In the genomic region with DNA sequence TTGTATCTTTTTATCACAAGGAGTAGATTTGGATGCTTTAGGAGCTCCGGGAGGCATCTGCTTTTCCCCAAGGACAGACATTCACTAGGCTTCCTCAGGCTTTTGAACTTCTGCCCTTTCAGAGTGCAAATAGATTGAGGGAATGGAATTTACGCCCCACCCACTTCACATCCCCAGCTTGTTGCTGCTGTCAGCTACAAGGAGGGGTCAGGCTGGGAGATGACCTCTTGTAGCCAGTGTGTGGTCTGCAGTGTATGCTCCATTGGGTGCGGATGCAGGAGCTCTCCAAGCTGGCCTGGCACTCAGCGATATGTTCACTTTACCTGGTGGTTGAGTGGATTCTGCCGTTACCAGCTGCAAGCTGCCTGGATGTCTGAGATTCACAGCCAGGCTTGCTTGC, we compare ENCODE assay signal across 3 cellular contexts.
TF ChIP-seq lines count a peak whose summit lies in the region.

No MANE protein-coding gene starts in this region.

TF ChIP-seq in SK-N-SH, 30 proteins besides CTCF, POLR2A, EP300 and RAD21:
- TF ChIP-seq GABPA (IDR thresholded peaks at IDR 0.05; ENCODE audit: low read depth) (no peak), TCF12 (IDR thresholded peaks at IDR 0.05) (no peak), FOSL2 (IDR thresholded peaks at IDR 0.05; ENCODE audit: borderline replicate concordance, low read depth) (no peak), MEF2A (IDR thresholded peaks at IDR 0.05; ENCODE audit: borderline replicate concordance, low read depth) (no peak), SIN3A (IDR thresholded peaks at IDR 0.05; ENCODE audit: borderline replicate concordance, low read depth, low read length) (no peak), GATA2 (CRISPR knock-in tag; IDR thresholded peaks at IDR 0.05) (no peak), MXI1 (IDR thresholded peaks at IDR 0.05; ENCODE audit: low read depth, low read length) (no peak), FOXM1 (IDR thresholded peaks at IDR 0.05; ENCODE audit: low read depth) (no peak), YY1 (IDR thresholded peaks at IDR 0.05; ENCODE audit: low read depth) (no peak), NFIC (IDR thresholded peaks at IDR 0.05; ENCODE audit: borderline replicate concordance) (no peak), JUND (IDR thresholded peaks at IDR 0.05) (no peak), NRF1 (IDR thresholded peaks at IDR 0.05; ENCODE audit: low read depth, low read length) (no peak), EZH2phosphoT487 (IDR thresholded peaks at IDR 0.05; ENCODE audit: borderline replicate concordance, low read depth) (no peak)
- TF ChIP-seq, protein P1, sequence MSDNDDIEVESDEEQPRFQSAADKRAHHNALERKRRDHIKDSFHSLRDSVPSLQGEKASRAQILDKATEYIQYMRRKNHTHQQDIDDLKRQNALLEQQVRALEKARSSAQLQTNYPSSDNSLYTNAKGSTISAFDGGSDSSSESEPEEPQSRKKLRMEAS (IDR thresholded peaks at IDR 0.05; ENCODE audit: low read depth), result no peak
- TF ChIP-seq, protein P2, sequence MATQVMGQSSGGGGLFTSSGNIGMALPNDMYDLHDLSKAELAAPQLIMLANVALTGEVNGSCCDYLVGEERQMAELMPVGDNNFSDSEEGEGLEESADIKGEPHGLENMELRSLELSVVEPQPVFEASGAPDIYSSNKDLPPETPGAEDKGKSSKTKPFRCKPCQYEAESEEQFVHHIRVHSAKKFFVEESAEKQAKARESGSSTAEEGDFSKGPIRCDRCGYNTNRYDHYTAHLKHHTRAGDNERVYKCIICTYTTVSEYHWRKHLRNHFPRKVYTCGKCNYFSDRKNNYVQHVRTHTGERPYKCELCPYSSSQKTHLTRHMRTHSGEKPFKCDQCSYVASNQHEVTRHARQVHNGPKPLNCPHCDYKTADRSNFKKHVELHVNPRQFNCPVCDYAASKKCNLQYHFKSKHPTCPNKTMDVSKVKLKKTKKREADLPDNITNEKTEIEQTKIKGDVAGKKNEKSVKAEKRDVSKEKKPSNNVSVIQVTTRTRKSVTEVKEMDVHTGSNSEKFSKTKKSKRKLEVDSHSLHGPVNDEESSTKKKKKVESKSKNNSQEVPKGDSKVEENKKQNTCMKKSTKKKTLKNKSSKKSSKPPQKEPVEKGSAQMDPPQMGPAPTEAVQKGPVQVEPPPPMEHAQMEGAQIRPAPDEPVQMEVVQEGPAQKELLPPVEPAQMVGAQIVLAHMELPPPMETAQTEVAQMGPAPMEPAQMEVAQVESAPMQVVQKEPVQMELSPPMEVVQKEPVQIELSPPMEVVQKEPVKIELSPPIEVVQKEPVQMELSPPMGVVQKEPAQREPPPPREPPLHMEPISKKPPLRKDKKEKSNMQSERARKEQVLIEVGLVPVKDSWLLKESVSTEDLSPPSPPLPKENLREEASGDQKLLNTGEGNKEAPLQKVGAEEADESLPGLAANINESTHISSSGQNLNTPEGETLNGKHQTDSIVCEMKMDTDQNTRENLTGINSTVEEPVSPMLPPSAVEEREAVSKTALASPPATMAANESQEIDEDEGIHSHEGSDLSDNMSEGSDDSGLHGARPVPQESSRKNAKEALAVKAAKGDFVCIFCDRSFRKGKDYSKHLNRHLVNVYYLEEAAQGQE (IDR thresholded peaks at IDR 0.05; ENCODE audit: low read depth, low read length), result no peak
- TF ChIP-seq, protein P3, sequence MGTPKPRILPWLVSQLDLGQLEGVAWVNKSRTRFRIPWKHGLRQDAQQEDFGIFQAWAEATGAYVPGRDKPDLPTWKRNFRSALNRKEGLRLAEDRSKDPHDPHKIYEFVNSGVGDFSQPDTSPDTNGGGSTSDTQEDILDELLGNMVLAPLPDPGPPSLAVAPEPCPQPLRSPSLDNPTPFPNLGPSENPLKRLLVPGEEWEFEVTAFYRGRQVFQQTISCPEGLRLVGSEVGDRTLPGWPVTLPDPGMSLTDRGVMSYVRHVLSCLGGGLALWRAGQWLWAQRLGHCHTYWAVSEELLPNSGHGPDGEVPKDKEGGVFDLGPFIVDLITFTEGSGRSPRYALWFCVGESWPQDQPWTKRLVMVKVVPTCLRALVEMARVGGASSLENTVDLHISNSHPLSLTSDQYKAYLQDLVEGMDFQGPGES (IDR thresholded peaks at IDR 0.05; ENCODE audit: low read depth, low read length), result no peak

TF ChIP-seq in SK-N-SH treated with all-trans-retinoic acid at 6 μM for 48 hours, 23 proteins besides CTCF, POLR2A, EP300 and RAD21:
- TF ChIP-seq ZFP30 (CRISPR knock-in tag; IDR thresholded peaks at IDR 0.05) (no peak), ZFP3 (CRISPR knock-in tag; IDR thresholded peaks at IDR 0.05) (no peak), ZNF70 (CRISPR knock-in tag; IDR thresholded peaks at IDR 0.05) (no peak), SNAI2 (CRISPR knock-in tag; IDR thresholded peaks at IDR 0.05) (no peak)

TF ChIP-seq in HepG2, 621 proteins besides CTCF, POLR2A, EP300 and RAD21:
- peak; percentile 22 to 66; a peak in 2 of 4 replicates for TF ChIP-seq NR2F1 (CRISPR knock-in tag; IDR thresholded peaks at IDR 0.05)
- TF ChIP-seq SP5 (CRISPR knock-in tag; IDR thresholded peaks at IDR 0.05; ENCODE audit: borderline replicate concordance, low read depth), result peak; percentile 68; the same call in 1 of the 2 replicates
- peak; percentile 82 for TF ChIP-seq RARA (CRISPR knock-in tag; IDR thresholded peaks at IDR 0.05)
- peak; percentile 17; the same call in 1 of the 2 replicates for TF ChIP-seq TBX2 (CRISPR knock-in tag; IDR thresholded peaks at IDR 0.05; ENCODE audit: borderline replicate concordance)
- peak; percentile 74 for TF ChIP-seq TEAD3 (CRISPR knock-in tag; optimal IDR thresholded peaks at IDR 0.05; ENCODE audit: borderline replicate concordance)
- peak; percentile 80 for TF ChIP-seq NR2F6 (IDR thresholded peaks at IDR 0.05)
- peak; percentile 79 for TF ChIP-seq NR2F6 (CRISPR knock-in tag; IDR thresholded peaks at IDR 0.05)
- no peak for TF ChIP-seq ZNF557 (CRISPR knock-in tag; IDR thresholded peaks at IDR 0.05)
- TF ChIP-seq, protein P4, sequence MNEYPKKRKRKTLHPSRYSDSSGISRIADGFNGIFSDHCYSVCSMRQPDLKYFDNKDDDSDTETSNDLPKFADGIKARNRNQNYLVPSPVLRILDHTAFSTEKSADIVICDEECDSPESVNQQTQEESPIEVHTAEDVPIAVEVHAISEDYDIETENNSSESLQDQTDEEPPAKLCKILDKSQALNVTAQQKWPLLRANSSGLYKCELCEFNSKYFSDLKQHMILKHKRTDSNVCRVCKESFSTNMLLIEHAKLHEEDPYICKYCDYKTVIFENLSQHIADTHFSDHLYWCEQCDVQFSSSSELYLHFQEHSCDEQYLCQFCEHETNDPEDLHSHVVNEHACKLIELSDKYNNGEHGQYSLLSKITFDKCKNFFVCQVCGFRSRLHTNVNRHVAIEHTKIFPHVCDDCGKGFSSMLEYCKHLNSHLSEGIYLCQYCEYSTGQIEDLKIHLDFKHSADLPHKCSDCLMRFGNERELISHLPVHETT (CRISPR knock-in tag; conservative IDR thresholded peaks at IDR 0.05), result no peak
- no peak for TF ChIP-seq SOX13 (IDR thresholded peaks at IDR 0.05)
- TF ChIP-seq SOX13 (CRISPR knock-in tag; conservative IDR thresholded peaks at IDR 0.05 in 1 of 2, IDR thresholded peaks at IDR 0.05 in 1 of 2), result peak in 1 of 2 experiments; percentile 8; a peak in 1 of 4 replicates
- peak; percentile 53; the same call in 1 of the 2 replicates for TF ChIP-seq RXRA (CRISPR knock-in tag; IDR thresholded peaks at IDR 0.05)
- TF ChIP-seq, protein P5, sequence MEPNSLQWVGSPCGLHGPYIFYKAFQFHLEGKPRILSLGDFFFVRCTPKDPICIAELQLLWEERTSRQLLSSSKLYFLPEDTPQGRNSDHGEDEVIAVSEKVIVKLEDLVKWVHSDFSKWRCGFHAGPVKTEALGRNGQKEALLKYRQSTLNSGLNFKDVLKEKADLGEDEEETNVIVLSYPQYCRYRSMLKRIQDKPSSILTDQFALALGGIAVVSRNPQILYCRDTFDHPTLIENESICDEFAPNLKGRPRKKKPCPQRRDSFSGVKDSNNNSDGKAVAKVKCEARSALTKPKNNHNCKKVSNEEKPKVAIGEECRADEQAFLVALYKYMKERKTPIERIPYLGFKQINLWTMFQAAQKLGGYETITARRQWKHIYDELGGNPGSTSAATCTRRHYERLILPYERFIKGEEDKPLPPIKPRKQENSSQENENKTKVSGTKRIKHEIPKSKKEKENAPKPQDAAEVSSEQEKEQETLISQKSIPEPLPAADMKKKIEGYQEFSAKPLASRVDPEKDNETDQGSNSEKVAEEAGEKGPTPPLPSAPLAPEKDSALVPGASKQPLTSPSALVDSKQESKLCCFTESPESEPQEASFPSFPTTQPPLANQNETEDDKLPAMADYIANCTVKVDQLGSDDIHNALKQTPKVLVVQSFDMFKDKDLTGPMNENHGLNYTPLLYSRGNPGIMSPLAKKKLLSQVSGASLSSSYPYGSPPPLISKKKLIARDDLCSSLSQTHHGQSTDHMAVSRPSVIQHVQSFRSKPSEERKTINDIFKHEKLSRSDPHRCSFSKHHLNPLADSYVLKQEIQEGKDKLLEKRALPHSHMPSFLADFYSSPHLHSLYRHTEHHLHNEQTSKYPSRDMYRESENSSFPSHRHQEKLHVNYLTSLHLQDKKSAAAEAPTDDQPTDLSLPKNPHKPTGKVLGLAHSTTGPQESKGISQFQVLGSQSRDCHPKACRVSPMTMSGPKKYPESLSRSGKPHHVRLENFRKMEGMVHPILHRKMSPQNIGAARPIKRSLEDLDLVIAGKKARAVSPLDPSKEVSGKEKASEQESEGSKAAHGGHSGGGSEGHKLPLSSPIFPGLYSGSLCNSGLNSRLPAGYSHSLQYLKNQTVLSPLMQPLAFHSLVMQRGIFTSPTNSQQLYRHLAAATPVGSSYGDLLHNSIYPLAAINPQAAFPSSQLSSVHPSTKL (CRISPR knock-in tag; IDR thresholded peaks at IDR 0.05), result 0 out of 2 replicates have a peak, but pooled peaks have one; percentile 8
- 0 out of 2 replicates have a peak, but pooled peaks have one; percentile 36 for TF ChIP-seq NR2F2 (IDR thresholded peaks at IDR 0.05; ENCODE audit: borderline replicate concordance, low read depth)
- no peak for TF ChIP-seq ZNF878 (CRISPR knock-in tag; IDR thresholded peaks at IDR 0.05)
